In genomic region chr15:42608110-42608531, GRCh38 we compare ENCODE assay signal across 8 cellular contexts. TPM values are rescaled to one million over a fixed set of nuclear protein-coding genes. Genes with fewer than 3 reads are reported as not detected.
A peak's percentile ranks its signal among the peaks of the same experiment; 100 is the strongest.
DNase-seq lines count a peak whose midpoint lies in the region; ATAC-seq, FAIRE-seq and TF ChIP-seq lines count a peak whose summit lies in the region.

No MANE protein-coding gene starts in this region.

- H3K27me3 ChIP-seq in A673 (replicated peaks; ENCODE audit: insufficient read depth, low read depth, low read length, poor library complexity): no peaks in the 10 kb centered on the region
- no peaks in the 10 kb centered on the region for H3K27me3 ChIP-seq in PC-3 (ENCODE audit: low read length)
- H3K27me3 ChIP-seq in colonic mucosa: no peaks in the 10 kb centered on the region

- no peak overlapping the region for H2AFZ ChIP-seq in PC-3 (ENCODE audit: low read length)

- H4K20me1 ChIP-seq in PC-3 (ENCODE audit: low read length): no peaks in the 10 kb centered on the region

- H3K36me3 ChIP-seq in A673 (ENCODE audit: insufficient read depth, low read length, poor library complexity, severe bottlenecking) (no peaks in the 10 kb centered on the region), PC-3 (ENCODE audit: low read depth, low read length) (no peaks in the 10 kb centered on the region), colonic mucosa (no peaks in the 10 kb centered on the region)

- TF ChIP-seq CTCF in A673 (conservative IDR thresholded peaks at IDR 0.05; ENCODE audit: low read depth, low read length): no peak
- no peak for TF ChIP-seq CTCF in D721Med (IDR thresholded peaks at IDR 0.05; ENCODE audit: insufficient read depth, missing control alignments)
- no peak for TF ChIP-seq CTCF in PC-3 (conservative IDR thresholded peaks at IDR 0.05; ENCODE audit: low read depth, low read length)
- TF ChIP-seq CTCF in colonic mucosa (IDR thresholded peaks at IDR 0.05): no peak

- H3K9me2 ChIP-seq in PC-3 (replicated peaks; ENCODE audit: low read length): no peaks in the 10 kb centered on the region

- H3K27ac Mint-ChIP-seq in activated naive CD4-positive, alpha-beta T cell treated with anti-CD3 and anti-CD28 coated beads, Interleukin-2, amount 50 U/mL, for 24 hours: no peak overlapping the region

- peak overlapping the region; percentile 31 for H3K4me3 Mint-ChIP-seq in activated naive CD4-positive, alpha-beta T cell treated with anti-CD3 and anti-CD28 coated beads, Interleukin-2, amount 50 U/mL, for 24 hours

- intact Hi-C loops in A673 (cut with micrococcal nuclease; ENCODE audit: unreplicated experiment): no loop called here
- intact Hi-C loops in PC-3 (cut with micrococcal nuclease): no loop called here
- intact Hi-C loops in colonic mucosa (cut with DNase I): no loop called here

- H3K36me3 Mint-ChIP-seq in activated naive CD4-positive, alpha-beta T cell treated with anti-CD3 and anti-CD28 coated beads, Interleukin-2, amount 50 U/mL, for 24 hours: no peaks in the 10 kb centered on the region

- no TSS peak for BruUV-seq in A673 (replicated peaks; lab: Mats Ljungman, UMichigan)
- BruUV-seq in PC-3 (replicated peaks; lab: Mats Ljungman, UMichigan): no TSS peak

- H3K9ac ChIP-seq in PC-3 (ENCODE audit: low read length) (no peak overlapping the region), colonic mucosa (ENCODE audit: low read depth in 2 of 2, low read length in 2 of 2) (no peak overlapping the region)

- H3K79me2 ChIP-seq in PC-3 (ENCODE audit: low read length): no peaks in the 10 kb centered on the region

- H3K27me3 Mint-ChIP-seq in activated naive CD4-positive, alpha-beta T cell treated with anti-CD3 and anti-CD28 coated beads, Interleukin-2, amount 50 U/mL, for 24 hours: no peaks in the 10 kb centered on the region

- POLR2A ChIA-PET in A673 (lab: Charles Lee; ENCODE audit: low non-redundant PET) (no interaction called here), PC-3 (lab: Charles Lee; ENCODE audit: unreplicated experiment) (no interaction called here)

- no peaks in the 10 kb centered on the region for H3K9me3 Mint-ChIP-seq in activated naive CD4-positive, alpha-beta T cell treated with anti-CD3 and anti-CD28 coated beads, Interleukin-2, amount 50 U/mL, for 24 hours

- no peak for FAIRE-seq in D721Med (lab: Jason Lieb, UNC)

- H3K4me2 ChIP-seq in PC-3 (ENCODE audit: low read length): no peak overlapping the region

- CTCF ChIA-PET in A673 (lab: Charles Lee) (interaction anchor here (0.8 kb wide), 1 partner anchor 223 kb away, joined by 3 read pairs; no protein-coding TSS in a partner anchor), PC-3 (lab: Charles Lee) (no interaction called here)

- H3K4me1 ChIP-seq in A673 (ENCODE audit: insufficient read depth, low read length, poor library complexity, severe bottlenecking): peaks cover 39% of the 10 kb centered on the region
- 0 out of 2 replicates have a peak, but pooled peaks cover 3% of the 10 kb centered on the region for H3K4me1 ChIP-seq in PC-3 (ENCODE audit: insufficient read depth, low read length)
- H3K4me1 ChIP-seq in colonic mucosa: no peaks in the 10 kb centered on the region

- DNase-seq in A673 (ENCODE audit: low spot score) (peak; percentile 66), NOMO-1 treated with dmso at 0.1 percent for 144 hours (lab: John Stamatoyannopoulos, UW; ENCODE audit: unreplicated experiment) (peak; percentile 80), skeletal muscle cell (ENCODE audit: low read depth) (peak; percentile 13), D721Med (ENCODE audit: insufficient read length, low spot score) (no peak), PC-3 (no peak), colonic mucosa (no peak)

- peaks cover 41% of the 10 kb centered on the region for H3K4me1 Mint-ChIP-seq in activated naive CD4-positive, alpha-beta T cell treated with anti-CD3 and anti-CD28 coated beads, Interleukin-2, amount 50 U/mL, for 24 hours

- H3K27ac ChIP-seq in A673 (ENCODE audit: low read depth, low read length, poor library complexity, severe bottlenecking): peak overlapping the region; percentile 34
- H3K27ac ChIP-seq in PC-3 (ENCODE audit: low read length): no peak overlapping the region
- H3K27ac ChIP-seq in colonic mucosa: no peak overlapping the region

- no peaks in the 10 kb centered on the region for H3F3A ChIP-seq in PC-3 (ENCODE audit: low read length, unreplicated experiment)

- no peak overlapping the region for H3K4me3 ChIP-seq in A673 (ENCODE audit: low read depth, low read length, poor library complexity, severe bottlenecking)
- H3K4me3 ChIP-seq in skeletal muscle cell (ENCODE audit: low read depth, low read length): no peak overlapping the region
- H3K4me3 ChIP-seq in PC-3 (ENCODE audit: low read length): no peak overlapping the region
- H3K4me3 ChIP-seq in colonic mucosa: no peak overlapping the region

- H3K9me3 ChIP-seq in A673 (ENCODE audit: low read depth, low read length, poor library complexity, severe bottlenecking) (no peaks in the 10 kb centered on the region), PC-3 (ENCODE audit: low read length) (no peaks in the 10 kb centered on the region), colonic mucosa (no peaks in the 10 kb centered on the region)

- ATAC-seq in GM19467 (IDR thresholded peaks at IDR 0.05; ENCODE audit: unreplicated experiment): peak; percentile 50
- no peak for ATAC-seq in PC-3

RNA-seq across cellular contexts. Expression of gene STARD9, which starts 32.7 kb away (rescaled TPM):
- total RNA-seq in A673 (2021) (12.0 and 16.4 TPM in 2 replicates), PC-3 (2014; rRNA removed) (4.9 and 5.0 TPM in 2 replicates), colonic mucosa (1 to 10 TPM; 4.7 to 5.2 TPM)

RNA-seq across cellular contexts. Expression of gene HAUS2, which starts 59.5 kb away (rescaled TPM):
- 39.5 and 44.1 TPM in 2 replicates for total RNA-seq in A673 (2021)
- total RNA-seq in PC-3 (2014; rRNA removed): 36.5 and 44.1 TPM in 2 replicates
- total RNA-seq in colonic mucosa: 10 to 100 TPM; 16.0 to 21.3 TPM

RNA-seq across cellular contexts. Expression of gene LRRC57, which starts 59.5 kb away (rescaled TPM):
- total RNA-seq in A673 (2021): 28.7 and 32.7 TPM in 2 replicates
- 9.1 and 19.0 TPM in 2 replicates for total RNA-seq in PC-3 (2014; rRNA removed)
- 10 to 100 TPM; 31.0 to 34.7 TPM for total RNA-seq in colonic mucosa

Comparison
In these comparisons a context has a peak if more than half of its experiments do, and no peak if none do; other contexts are left out.
1. DNase-seq: peak in A673 (single experiment), NOMO-1 treated with dmso at 0.1 percent for 144 hours (single experiment) and skeletal muscle cell (single experiment); none in D721Med (single experiment), PC-3 (single experiment) and colonic mucosa (single experiment).